In genomic region chr4:184400375-184400870, GRCh38 we compare ENCODE assay signal across 12 cellular contexts.
DNase-seq lines count a peak whose midpoint lies in the region; ATAC-seq, FAIRE-seq and TF ChIP-seq lines count a peak whose summit lies in the region.
"Had no signal": no experiment of that assay in that cellular context is flagged by ENCODE, and none has a peak within 500 bp of the region (broad histone marks: within the 10 kb centered on the region; RNA-seq: fewer than 3 reads in every experiment).

No MANE protein-coding gene starts in this region.

- H3K27ac ChIP-seq in RWPE1: no peak overlapping the region
- H3K27ac ChIP-seq in esophagus squamous epithelium: peak overlapping the region in 3 of 4 donors; percentile 48 to 70 (median 64)
- peak overlapping the region in 1 of 4 donors; percentile 14 for H3K27ac ChIP-seq in pancreas
- H3K27ac ChIP-seq in CD4-positive, alpha-beta T cell (ENCODE audit: low read depth, low read length): no peak overlapping the region

- intact Hi-C loops in esophagus squamous epithelium (cut with DNase I) (loop anchor here (10.0 kb wide), 1 partner anchor 134 kb away; no protein-coding TSS in a partner anchor), pancreas (cut with DNase I) (no loop called here)
- intact Hi-C loops in CD4-positive, alpha-beta T cell (cut with DNase I, micrococcal nuclease): no loop called here

- TF ChIP-seq POLR2A in esophagus squamous epithelium (IDR thresholded peaks at IDR 0.05): no peak

- CTCF ChIA-PET in RWPE1 (lab: Yijun Ruan, JAX): no interaction called here
- CTCF ChIA-PET in CD4-positive, alpha-beta T cell (lab: Charles Lee): no interaction called here

- ATAC-seq in pancreas: peak; percentile 41 to 73 (median 46)
- no peak for ATAC-seq in CD4-positive, alpha-beta T cell (ENCODE audit: poor library complexity)
- no peak for ATAC-seq in HG03354 (IDR thresholded peaks at IDR 0.05; ENCODE audit: poor library complexity, severe bottlenecking, unreplicated experiment)
- ATAC-seq: effector memory CD8-positive, alpha-beta T cell had no signal

- WGBS in esophagus squamous epithelium, 2 donors: 9 to 19% methylated on average over 7 of the region's 7 CpGs
- WGBS in pancreas, 2 donors: 61 to 69% methylated on average over 7 of the region's 7 CpGs

- peaks cover 7% of the 10 kb centered on the region for H3K4me1 Mint-ChIP-seq in CD4-positive, alpha-beta T cell (ENCODE audit: low read depth)

- H3K4me3 Mint-ChIP-seq in CD4-positive, alpha-beta T cell: no peak overlapping the region
- H3K4me3 Mint-ChIP-seq: effector memory CD8-positive, alpha-beta T cell; naive B cell had no signal

- no peak overlapping the region for H3K4me3 ChIP-seq in esophagus squamous epithelium
- H3K4me3 ChIP-seq in pancreas: no peak overlapping the region

- DNase-seq in EH (ENCODE audit: low read depth): peak; percentile 96
- DNase-seq in RWPE1 (ENCODE audit: low spot score): peak; percentile 41
- DNase-seq in esophagus squamous epithelium (lab: John Stamatoyannopoulos, UW): no peak
- DNase-seq in pancreas: peak in 1 of 6 donors; percentile 23
- no peak for DNase-seq in CD4-positive, alpha-beta T cell
- no peak for DNase-seq in nucleus accumbens (lab: John Stamatoyannopoulos, UW)
- DNase-seq in NCI-H187 (lab: John Stamatoyannopoulos, UW): no peak
- DNase-seq: activated CD4-positive, alpha-beta T cell treated with anti-CD3 and anti-CD28 coated beads, Interleukin-2, amount 50 U/mL, for 48 hours; effector memory CD8-positive, alpha-beta T cell; naive B cell; NK-92 treated with Interleukin-12 subunit alpha and Interleukin-12 subunit beta, amount 100 ng/mL, for 24 hours had no signal

- H3K36me3 Mint-ChIP-seq in CD4-positive, alpha-beta T cell (ENCODE audit: low read depth): peaks cover 96% of the 10 kb centered on the region

- POLR2A ChIA-PET in RWPE1 (lab: Yijun Ruan, JAX; ENCODE audit: low non-redundant PET): no interaction called here
- POLR2A ChIA-PET in CD4-positive, alpha-beta T cell (lab: Charles Lee): no interaction called here

- TF ChIP-seq CTCF in RWPE1 (conservative IDR thresholded peaks at IDR 0.05; ENCODE audit: low read depth) (no peak; the same call in 1 of the 2 replicates), esophagus squamous epithelium (IDR thresholded peaks at IDR 0.05) (peak in 2 of 6 experiments; percentile 16 to 27), pancreas (IDR thresholded peaks at IDR 0.05) (no peak)
- TF ChIP-seq CTCF in CD4-positive, alpha-beta T cell (IDR thresholded peaks at IDR 0.05): no peak

- peaks cover 8 to 66% (median 32%) of the 10 kb centered on the region in 3 donors for H3K4me1 ChIP-seq in esophagus squamous epithelium
- H3K4me1 ChIP-seq in pancreas: no peaks in the 10 kb centered on the region

- H3K9me3 ChIP-seq in esophagus squamous epithelium (no peaks in the 10 kb centered on the region), pancreas (no peaks in the 10 kb centered on the region)
- H3K9me3 ChIP-seq in CD4-positive, alpha-beta T cell (ENCODE audit: control insufficient read depth, low read length): no peaks in the 10 kb centered on the region

- H3K9me3 Mint-ChIP-seq in CD4-positive, alpha-beta T cell: no peaks in the 10 kb centered on the region
- H3K9me3 Mint-ChIP-seq: effector memory CD8-positive, alpha-beta T cell; naive B cell had no signal

- no peaks in the 10 kb centered on the region for H3K27me3 ChIP-seq in esophagus squamous epithelium
- no peaks in the 10 kb centered on the region for H3K27me3 ChIP-seq in pancreas
- H3K27me3 ChIP-seq in CD4-positive, alpha-beta T cell (ENCODE audit: control insufficient read depth, insufficient read depth, low read length): no peaks in the 10 kb centered on the region

- H3K27ac Mint-ChIP-seq in CD4-positive, alpha-beta T cell: no peak overlapping the region

- no peak for FAIRE-seq in pancreas (lab: Jason Lieb, UNC)

- H3K36me3 ChIP-seq in esophagus squamous epithelium (peaks cover 4 to 96% (median 27%) of the 10 kb centered on the region in 3 donors), pancreas (peaks cover 0 to 10% (median 3%) of the 10 kb centered on the region in 3 donors)

- H3K27me3 Mint-ChIP-seq in CD4-positive, alpha-beta T cell: no peaks in the 10 kb centered on the region
- H3K27me3 Mint-ChIP-seq: effector memory CD8-positive, alpha-beta T cell; naive B cell had no signal

Comparison
In these comparisons a context has a peak if more than half of its experiments do, and no peak if none do; other contexts are left out.
1. DNase-seq: peak in EH (single experiment) and RWPE1 (single experiment); none in esophagus squamous epithelium (single experiment), CD4-positive, alpha-beta T cell (0 of 10), nucleus accumbens (0 of 56) and NCI-H187 (0 of 2).
2. H3K27ac ChIP-seq: peak in esophagus squamous epithelium (3 of 4); none in RWPE1 (single experiment) and CD4-positive, alpha-beta T cell (single experiment).
3. ATAC-seq: peak in pancreas (4 of 4); none in CD4-positive, alpha-beta T cell (single experiment) and HG03354 (single experiment).